In genomic region chr18:54679318-54680149, GRCh38 we compare ENCODE assay signal across 8 cellular contexts.
A peak's percentile ranks its signal among the peaks of the same experiment; 100 is the strongest.
DNase-seq lines count a peak whose midpoint lies in the region; ATAC-seq and TF ChIP-seq lines count a peak whose summit lies in the region.

No MANE protein-coding gene starts in this region.

- peak; percentile 20 to 30 for TF ChIP-seq CTCF in Caco-2 (IDR thresholded peaks at IDR 0.05; ENCODE audit: insufficient read depth in 1 of 2, low read depth in 1 of 2, low read length in 1 of 2, severe bottlenecking in 1 of 2, unreplicated experiment in 1 of 2)
- TF ChIP-seq CTCF in WERI-Rb-1 (IDR thresholded peaks at IDR 0.05; ENCODE audit: low read depth, low read length) = peak; percentile 48

- H3K27ac ChIP-seq in WERI-Rb-1 = no peak overlapping the region

- no peaks in the 10 kb centered on the region for H3K27me3 Mint-ChIP-seq in Caco-2 (ENCODE audit: insufficient read depth, unreplicated experiment)
- peaks cover 2% of the 10 kb centered on the region for H3K27me3 Mint-ChIP-seq in stimulated activated memory B cell treated with anti-CD40 and anti-IgM and Interleukin-4, amounts not matched to agents 10 μg/mL and 1 μg/mL and 100 μg/mL, for 72 hours

- no peaks in the 10 kb centered on the region for H3K4me1 ChIP-seq in Caco-2

- H3K27me3 ChIP-seq in Caco-2 (replicated peaks; ENCODE audit: control insufficient read depth, insufficient read depth, low read length) (no peaks in the 10 kb centered on the region), WERI-Rb-1 (ENCODE audit: insufficient read depth, low read depth, severe bottlenecking) (peaks cover 84% of the 10 kb centered on the region)

- ATAC-seq in GM19467 (IDR thresholded peaks at IDR 0.05; ENCODE audit: unreplicated experiment) = peak; percentile 57
- peak; percentile 30 for ATAC-seq in left ventricle myocardium superior
- ATAC-seq in stimulated activated memory B cell treated with anti-CD40 and anti-IgM and Interleukin-4, amounts not matched to agents 10 μg/mL and 1 μg/mL and 100 μg/mL, for 72 hours = peak; percentile 75

- intact Hi-C loops in Caco-2 (cut with micrococcal nuclease; ENCODE audit: unreplicated experiment) (loop anchor here (1.0 to 10.0 kb wide), 3 partner anchors 125 to 304 kb away; no protein-coding TSS in a partner anchor), left ventricle myocardium superior (cut with micrococcal nuclease) (loop anchor here (5.0 kb wide), 1 partner anchor 303 kb away; no protein-coding TSS in a partner anchor)

- no peaks in the 10 kb centered on the region for H3K9me3 Mint-ChIP-seq in Caco-2 (ENCODE audit: unreplicated experiment)
- no peaks in the 10 kb centered on the region for H3K9me3 Mint-ChIP-seq in stimulated activated memory B cell treated with anti-CD40 and anti-IgM and Interleukin-4, amounts not matched to agents 10 μg/mL and 1 μg/mL and 100 μg/mL, for 72 hours

- CTCF ChIA-PET in Caco-2 (lab: Charles Lee) = interaction anchor here (1.0 kb wide), 1 partner anchor 271 kb away, joined by 3 read pairs; no protein-coding TSS in a partner anchor

- no peaks in the 10 kb centered on the region for H3K36me3 ChIP-seq in Caco-2 (ENCODE audit: control insufficient read depth, insufficient read depth, low read length)
- no peaks in the 10 kb centered on the region for H3K36me3 ChIP-seq in WERI-Rb-1

- no peak overlapping the region for H3K4me3 Mint-ChIP-seq in Caco-2 (ENCODE audit: unreplicated experiment)
- no peak overlapping the region for H3K4me3 Mint-ChIP-seq in stimulated activated memory B cell treated with anti-CD40 and anti-IgM and Interleukin-4, amounts not matched to agents 10 μg/mL and 1 μg/mL and 100 μg/mL, for 72 hours

- H3K4me1 Mint-ChIP-seq in Caco-2 (ENCODE audit: low read depth, unreplicated experiment) = no peaks in the 10 kb centered on the region
- H3K4me1 Mint-ChIP-seq in stimulated activated memory B cell treated with anti-CD40 and anti-IgM and Interleukin-4, amounts not matched to agents 10 μg/mL and 1 μg/mL and 100 μg/mL, for 72 hours = peaks cover 8% of the 10 kb centered on the region

- DNase-seq in Caco-2 = peak in 1 of 2 experiments; percentile 6
- peak; percentile 26 for DNase-seq in NCI-H128 (lab: John Stamatoyannopoulos, UW; ENCODE audit: unreplicated experiment)
- DNase-seq in WERI-Rb-1 = no peak
- DNase-seq in left ventricle myocardium superior = no peak
- no peak for DNase-seq in stimulated activated CD8-positive, alpha-beta memory T cell treated with anti-CD3 and anti-CD28 coated beads, Interleukin-4, amount 100 ng/mL, for 48 hours
- DNase-seq in NCI-H2029 treated with DMSO at 0.1 percent for 48 hours (lab: John Stamatoyannopoulos, UW) = no peak

- no peak overlapping the region for H3K4me3 ChIP-seq in Caco-2 (ENCODE audit: low read depth, low read length)
- H3K4me3 ChIP-seq in WERI-Rb-1 (ENCODE audit: low read depth, low read length) = no peak overlapping the region

- BruUV-seq in Caco-2 (replicated peaks; lab: Mats Ljungman, UMichigan) = no TSS peak

- POLR2A ChIA-PET in Caco-2 (lab: Charles Lee) = no interaction called here

- H3K36me3 Mint-ChIP-seq in Caco-2 (ENCODE audit: insufficient read depth, unreplicated experiment) = no peaks in the 10 kb centered on the region
- H3K36me3 Mint-ChIP-seq in stimulated activated memory B cell treated with anti-CD40 and anti-IgM and Interleukin-4, amounts not matched to agents 10 μg/mL and 1 μg/mL and 100 μg/mL, for 72 hours = no peaks in the 10 kb centered on the region

- no peak overlapping the region for H3K27ac Mint-ChIP-seq in Caco-2 (ENCODE audit: unreplicated experiment)
- H3K27ac Mint-ChIP-seq in stimulated activated memory B cell treated with anti-CD40 and anti-IgM and Interleukin-4, amounts not matched to agents 10 μg/mL and 1 μg/mL and 100 μg/mL, for 72 hours = no peak overlapping the region

- H3K9me3 ChIP-seq in Caco-2 (no peaks in the 10 kb centered on the region), WERI-Rb-1 (ENCODE audit: severe bottlenecking) (no peaks in the 10 kb centered on the region)
